ENCODE assay signal across 16 cellular contexts in the genomic region with DNA sequence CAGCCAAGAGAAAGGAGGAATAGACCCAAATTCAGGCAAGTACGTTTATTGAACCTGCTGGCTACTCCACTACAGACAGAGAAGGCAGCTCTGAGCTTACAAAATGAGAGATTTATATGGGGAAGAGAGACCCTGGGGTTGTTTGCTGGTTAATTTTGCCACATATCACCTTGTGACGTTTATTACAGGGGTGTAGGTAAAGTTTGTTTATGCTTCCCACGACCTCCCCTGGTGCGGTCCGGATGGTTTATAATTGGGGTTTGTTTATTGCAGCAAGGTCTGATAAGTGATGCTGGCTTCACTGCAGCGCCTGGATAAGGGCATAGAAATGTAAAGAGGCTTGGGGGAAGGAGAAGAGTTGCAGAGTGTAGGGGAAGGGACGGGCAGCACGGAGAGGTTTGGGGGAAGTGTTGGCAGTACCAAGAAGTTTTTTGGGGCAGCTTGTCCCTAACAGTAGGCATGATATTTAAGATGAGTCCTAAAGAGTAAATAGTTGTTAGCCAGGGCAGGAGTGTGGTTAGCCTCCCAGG. TPM values are rescaled to one million over a fixed set of nuclear protein-coding genes. Genes with fewer than 3 reads are reported as not detected.
A peak's percentile ranks its signal among the peaks of the same experiment; 100 is the strongest.
DNase-seq lines count a peak whose midpoint lies in the region; ATAC-seq and TF ChIP-seq lines count a peak whose summit lies in the region.
"Had no signal": no experiment of that assay in that cellular context is flagged by ENCODE, and none has a peak within 500 bp of the region (broad histone marks: within the 10 kb centered on the region; RNA-seq: fewer than 3 reads in every experiment).

No MANE protein-coding gene starts in this region.

- no peak overlapping the region for H2AFZ ChIP-seq in PC-3 (ENCODE audit: low read length)

- no peak overlapping the region for H3K4me2 ChIP-seq in PC-3 (ENCODE audit: low read length)
- H3K4me2 ChIP-seq: KMS-11 had no signal

- H3K9me3 Mint-ChIP-seq in WTC11 (peaks cover 10% of the 10 kb centered on the region), nephron progenitor cell (peaks cover 57% of the 10 kb centered on the region)
- H3K9me3 Mint-ChIP-seq: CD4-positive, alpha-beta T cell had no signal

- peak overlapping the region; percentile 26 for H3K4me3 Mint-ChIP-seq in WTC11
- peak overlapping the region; percentile 1 for H3K4me3 Mint-ChIP-seq in nephron progenitor cell
- H3K4me3 Mint-ChIP-seq: B cell; CD4-positive, alpha-beta T cell had no signal

- ATAC-seq in WTC11 = peak; percentile 71
- no peak for ATAC-seq in PC-3
- no peak for ATAC-seq in GM18498 (IDR thresholded peaks at IDR 0.05; ENCODE audit: unreplicated experiment)
- ATAC-seq: HCT116, HepG2 had no signal

- no peaks in the 10 kb centered on the region for H3K9me2 ChIP-seq in PC-3 (replicated peaks; ENCODE audit: low read length)

- no peaks in the 10 kb centered on the region for H4K20me1 ChIP-seq in PC-3 (ENCODE audit: low read length)

- H3K27me3 Mint-ChIP-seq in WTC11 (ENCODE audit: low read depth) (no peaks in the 10 kb centered on the region), nephron progenitor cell (ENCODE audit: low read depth, poor library complexity) (peaks cover 8% of the 10 kb centered on the region)

- no TSS peak for BruUV-seq in PC-3 (replicated peaks; lab: Mats Ljungman, UMichigan)

- H3K36me3 Mint-ChIP-seq in WTC11 (no peaks in the 10 kb centered on the region), nephron progenitor cell (ENCODE audit: low read depth) (no peaks in the 10 kb centered on the region)

- H3K27me3 ChIP-seq in PC-3 (ENCODE audit: low read length) = no peaks in the 10 kb centered on the region

- H3K27ac Mint-ChIP-seq in WTC11 (no peak overlapping the region), nephron progenitor cell (no peak overlapping the region)
- H3K27ac Mint-ChIP-seq: B cell; CD4-positive, alpha-beta T cell had no signal

- H3K9me3 ChIP-seq in HEK293 (ENCODE audit: control insufficient read depth, insufficient read depth, low read depth, low read length) (no peaks in the 10 kb centered on the region; the same call in none of the 2 replicates), PC-3 (ENCODE audit: low read length) (no peaks in the 10 kb centered on the region)

- intact Hi-C loops in PC-3 (cut with micrococcal nuclease) = no loop called here

- CTCF ChIA-PET in HEK293 (lab: Yijun Ruan, JAX) = no interaction called here
- CTCF ChIA-PET in WTC11 (lab: Charles Lee) = no interaction called here
- CTCF ChIA-PET in PC-3 (lab: Charles Lee) = no interaction called here

- POLR2A ChIA-PET in HEK293 (lab: Yijun Ruan, JAX) = no interaction called here
- POLR2A ChIA-PET in WTC11 (lab: Charles Lee) = no interaction called here
- POLR2A ChIA-PET in PC-3 (lab: Charles Lee; ENCODE audit: unreplicated experiment) = no interaction called here

- no peaks in the 10 kb centered on the region for H3K79me2 ChIP-seq in PC-3 (ENCODE audit: low read length)

- peak overlapping the region; percentile 75 for H3K27ac ChIP-seq in 22Rv1
- no peak overlapping the region for H3K27ac ChIP-seq in HEK293 (ENCODE audit: extremely low read depth, low read depth, low read length)
- H3K27ac ChIP-seq in PC-3 (ENCODE audit: low read length) = no peak overlapping the region
- H3K27ac ChIP-seq: KMS-11 had no signal

- no peaks in the 10 kb centered on the region for H3F3A ChIP-seq in PC-3 (ENCODE audit: low read length, unreplicated experiment)

- DNase-seq in WTC11 (ENCODE audit: low spot score) = no peak
- no peak for DNase-seq in nephron progenitor cell
- DNase-seq in PC-3 = no peak
- no peak for DNase-seq in effector CD4-positive, alpha-beta T cell
- DNase-seq: 8988T; ACHN; C1 segment of cervical spinal cord; CD4-positive, alpha-beta T cell had no signal

- H3K4me3 ChIP-seq in HEK293 (ENCODE audit: low read depth, low read length) (no peak overlapping the region), PC-3 (ENCODE audit: low read length) (no peak overlapping the region)

- H3K4me1 ChIP-seq in HEK293 (ENCODE audit: control insufficient read depth, insufficient read depth, low read length) = no peaks in the 10 kb centered on the region
- no peaks in the 10 kb centered on the region for H3K4me1 ChIP-seq in PC-3 (ENCODE audit: insufficient read depth, low read length)

- TF ChIP-seq CTCF in 22Rv1 (IDR thresholded peaks at IDR 0.05) = no peak
- no peak for TF ChIP-seq CTCF in HEK293 (tag by site-specific recombination; IDR thresholded peaks at IDR 0.05)
- no peak for TF ChIP-seq CTCF in WTC11 (IDR thresholded peaks at IDR 0.05)
- no peak for TF ChIP-seq CTCF in nephron progenitor cell (IDR thresholded peaks at IDR 0.05)
- TF ChIP-seq CTCF in PC-3 (conservative IDR thresholded peaks at IDR 0.05; ENCODE audit: low read depth, low read length) = no peak

- no peaks in the 10 kb centered on the region for H3K36me3 ChIP-seq in HEK293 (ENCODE audit: control insufficient read depth in 2 of 2, insufficient read depth in 1 of 2, low read length in 2 of 2)
- no peaks in the 10 kb centered on the region for H3K36me3 ChIP-seq in PC-3 (ENCODE audit: low read depth, low read length)

- H3K4me1 Mint-ChIP-seq in WTC11 (peaks cover 8% of the 10 kb centered on the region), nephron progenitor cell (peaks cover 16% of the 10 kb centered on the region)
- H3K4me1 Mint-ChIP-seq: B cell had no signal

- no peak overlapping the region for H3K9ac ChIP-seq in PC-3 (ENCODE audit: low read length)
- H3K9ac ChIP-seq: KMS-11 had no signal

TF ChIP-seq in HEK293, 187 proteins besides CTCF, POLR2A, EP300 and RAD21:
- TF ChIP-seq GLIS1 (tag by site-specific recombination; IDR thresholded peaks at IDR 0.05) (peak; percentile 82), ZXDB (tag by site-specific recombination; IDR thresholded peaks at IDR 0.05) (no peak), ZBTB8A (tag by site-specific recombination; IDR thresholded peaks at IDR 0.05) (peak; percentile 80), OVOL3 (tag by site-specific recombination; IDR thresholded peaks at IDR 0.05) (no peak)

TF ChIP-seq in WTC11, 78 proteins besides CTCF, POLR2A, EP300 and RAD21:
- no peak for TF ChIP-seq PRRX2 (CRISPR knock-in tag; IDR thresholded peaks at IDR 0.05)
- TF ChIP-seq, protein P1, sequence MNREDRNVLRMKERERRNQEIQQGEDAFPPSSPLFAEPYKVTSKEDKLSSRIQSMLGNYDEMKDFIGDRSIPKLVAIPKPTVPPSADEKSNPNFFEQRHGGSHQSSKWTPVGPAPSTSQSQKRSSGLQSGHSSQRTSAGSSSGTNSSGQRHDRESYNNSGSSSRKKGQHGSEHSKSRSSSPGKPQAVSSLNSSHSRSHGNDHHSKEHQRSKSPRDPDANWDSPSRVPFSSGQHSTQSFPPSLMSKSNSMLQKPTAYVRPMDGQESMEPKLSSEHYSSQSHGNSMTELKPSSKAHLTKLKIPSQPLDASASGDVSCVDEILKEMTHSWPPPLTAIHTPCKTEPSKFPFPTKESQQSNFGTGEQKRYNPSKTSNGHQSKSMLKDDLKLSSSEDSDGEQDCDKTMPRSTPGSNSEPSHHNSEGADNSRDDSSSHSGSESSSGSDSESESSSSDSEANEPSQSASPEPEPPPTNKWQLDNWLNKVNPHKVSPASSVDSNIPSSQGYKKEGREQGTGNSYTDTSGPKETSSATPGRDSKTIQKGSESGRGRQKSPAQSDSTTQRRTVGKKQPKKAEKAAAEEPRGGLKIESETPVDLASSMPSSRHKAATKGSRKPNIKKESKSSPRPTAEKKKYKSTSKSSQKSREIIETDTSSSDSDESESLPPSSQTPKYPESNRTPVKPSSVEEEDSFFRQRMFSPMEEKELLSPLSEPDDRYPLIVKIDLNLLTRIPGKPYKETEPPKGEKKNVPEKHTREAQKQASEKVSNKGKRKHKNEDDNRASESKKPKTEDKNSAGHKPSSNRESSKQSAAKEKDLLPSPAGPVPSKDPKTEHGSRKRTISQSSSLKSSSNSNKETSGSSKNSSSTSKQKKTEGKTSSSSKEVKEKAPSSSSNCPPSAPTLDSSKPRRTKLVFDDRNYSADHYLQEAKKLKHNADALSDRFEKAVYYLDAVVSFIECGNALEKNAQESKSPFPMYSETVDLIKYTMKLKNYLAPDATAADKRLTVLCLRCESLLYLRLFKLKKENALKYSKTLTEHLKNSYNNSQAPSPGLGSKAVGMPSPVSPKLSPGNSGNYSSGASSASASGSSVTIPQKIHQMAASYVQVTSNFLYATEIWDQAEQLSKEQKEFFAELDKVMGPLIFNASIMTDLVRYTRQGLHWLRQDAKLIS (CRISPR knock-in tag; IDR thresholded peaks at IDR 0.05; ENCODE audit: borderline replicate concordance) = no peak

RNA-seq across cellular contexts. Expression of a gene that starts 12.6 kb away (rescaled TPM):
- total RNA-seq in WTC11 (2021) (45.2 to 49.3 TPM (median 46.8 TPM) in 3 replicates), PC-3 (2014; rRNA removed) (4.0 and 4.5 TPM in 2 replicates)
- total RNA-seq: B cell, HT-29 had no signal

RNA-seq across cellular contexts. Expression of a gene that starts 41.6 kb away (rescaled TPM):
- total RNA-seq in WTC11 (2021) (not detected in 3 replicates), PC-3 (2014; rRNA removed) (0.15 and 1.2 TPM in 2 replicates)
- total RNA-seq: B cell; CD4-positive, alpha-beta T cell; HepG2; HT-29 had no signal
